8 cellular contexts compared by ENCODE assay signal in the genomic region with DNA sequence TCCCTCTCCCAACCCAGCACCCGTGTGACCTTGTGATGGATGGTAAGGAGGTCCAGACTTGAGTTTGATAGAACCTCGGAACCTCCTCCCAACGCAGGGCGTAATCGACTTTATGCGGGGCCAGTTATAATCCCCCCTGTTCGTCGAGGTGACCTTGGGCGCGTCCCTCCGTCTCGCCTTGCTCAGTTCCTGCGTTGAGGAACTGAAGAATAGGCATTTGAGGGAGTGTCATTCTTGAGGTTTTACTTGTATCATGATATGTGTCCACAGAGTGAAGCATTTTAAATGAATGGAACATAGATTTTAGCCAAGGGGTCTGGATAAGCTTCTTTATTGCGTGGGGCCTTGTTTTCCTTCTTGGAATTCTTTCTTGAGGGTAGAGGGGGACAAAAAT. TPM values are rescaled to one million over a fixed set of nuclear protein-coding genes. Genes with fewer than 3 reads are reported as not detected.
A peak's percentile ranks its signal among the peaks of the same experiment; 100 is the strongest.
DNase-seq lines count a peak whose midpoint lies in the region; ATAC-seq, FAIRE-seq and TF ChIP-seq lines count a peak whose summit lies in the region.

No MANE protein-coding gene starts in this region.

- no peak overlapping the region for H2AFZ ChIP-seq in OCI-LY1 (ENCODE audit: low read length)

- DNase-seq in GM19239 (ENCODE audit: insufficient read length, low spot score) (no peak), endothelial cell (ENCODE audit: low spot score) (no peak), progenitor cell of endocrine pancreas (ENCODE audit: low spot score, unreplicated experiment) (no peak), GF-D8 (lab: John Stamatoyannopoulos, UW) (no peak)

- H3K4me3 Mint-ChIP-seq in endothelial cell (ENCODE audit: unreplicated experiment) = peak overlapping the region; percentile 93
- peak overlapping the region; percentile 98 for H3K4me3 Mint-ChIP-seq in progenitor cell of endocrine pancreas (ENCODE audit: low read depth)

- H3K79me2 ChIP-seq in OCI-LY1 (ENCODE audit: insufficient read depth, low read length) = peaks cover 19% of the 10 kb centered on the region

- ATAC-seq in HG02678 (IDR thresholded peaks at IDR 0.05; ENCODE audit: unreplicated experiment) = no peak
- no peak for ATAC-seq in GM19328 (IDR thresholded peaks at IDR 0.05; ENCODE audit: unreplicated experiment)
- no peak for ATAC-seq in HG03457 (IDR thresholded peaks at IDR 0.05; ENCODE audit: unreplicated experiment)

- peak overlapping the region; percentile 86 for H3K9ac ChIP-seq in OCI-LY1 (ENCODE audit: low read length)

- TF ChIP-seq CTCF in OCI-LY1 (IDR thresholded peaks at IDR 0.05; ENCODE audit: low read length) (no peak), endothelial cell (IDR thresholded peaks at IDR 0.05; ENCODE audit: unreplicated experiment) (no peak), progenitor cell of endocrine pancreas (IDR thresholded peaks at IDR 0.05; ENCODE audit: unreplicated experiment) (no peak)

- H3K27ac ChIP-seq in OCI-LY1 (ENCODE audit: low read depth, low read length, poor library complexity, severe bottlenecking) = peak overlapping the region; percentile 25

- no peaks in the 10 kb centered on the region for H3F3A ChIP-seq in OCI-LY1 (ENCODE audit: insufficient read depth, low read length)

- peak overlapping the region; percentile 84 for H3K4me2 ChIP-seq in OCI-LY1 (ENCODE audit: low read length)

- H3K9me3 Mint-ChIP-seq in endothelial cell (ENCODE audit: unreplicated experiment) (no peaks in the 10 kb centered on the region), progenitor cell of endocrine pancreas (ENCODE audit: low read depth) (no peaks in the 10 kb centered on the region)

- peaks cover 19% of the 10 kb centered on the region for H3K4me1 ChIP-seq in OCI-LY1 (ENCODE audit: insufficient read depth, low read length, severe bottlenecking)

- H3K36me3 ChIP-seq in OCI-LY1 (ENCODE audit: insufficient read depth, low read length) = peaks cover 30% of the 10 kb centered on the region

- H3K4me1 Mint-ChIP-seq in endothelial cell (ENCODE audit: unreplicated experiment) = peaks cover 17% of the 10 kb centered on the region
- peaks cover 11% of the 10 kb centered on the region for H3K4me1 Mint-ChIP-seq in progenitor cell of endocrine pancreas (ENCODE audit: low read depth)

- H3K36me3 Mint-ChIP-seq in endothelial cell (ENCODE audit: low read depth, unreplicated experiment) = no peaks in the 10 kb centered on the region
- peaks cover 5% of the 10 kb centered on the region for H3K36me3 Mint-ChIP-seq in progenitor cell of endocrine pancreas (ENCODE audit: insufficient read depth)

- H3K9me3 ChIP-seq in OCI-LY1 (ENCODE audit: low read length) = no peaks in the 10 kb centered on the region

- H3K27me3 ChIP-seq in OCI-LY1 (ENCODE audit: insufficient read depth, low read length) = no peaks in the 10 kb centered on the region

- H3K27me3 Mint-ChIP-seq in endothelial cell (ENCODE audit: unreplicated experiment) (peaks cover 6% of the 10 kb centered on the region), progenitor cell of endocrine pancreas (no peaks in the 10 kb centered on the region)

- peak overlapping the region; percentile 89 for H3K4me3 ChIP-seq in OCI-LY1 (ENCODE audit: low read depth, low read length, poor library complexity, severe bottlenecking)

- no peaks in the 10 kb centered on the region for H3K9me2 ChIP-seq in OCI-LY1 (ENCODE audit: low read depth, low read length)

- H4K20me1 ChIP-seq in OCI-LY1 (ENCODE audit: insufficient read depth, low read length) = no peaks in the 10 kb centered on the region

- H3K27ac Mint-ChIP-seq in endothelial cell (ENCODE audit: unreplicated experiment) = peak overlapping the region; percentile 79
- peak overlapping the region; percentile 95 for H3K27ac Mint-ChIP-seq in progenitor cell of endocrine pancreas

- FAIRE-seq in GM19239 (lab: Jason Lieb, UNC) = peak; percentile 55

RNA-seq across cellular contexts. Expression of a gene that starts 0.4 kb away (rescaled TPM):
- total RNA-seq in endothelial cell (ENCODE audit: unreplicated experiment) (45.7 TPM), progenitor cell of endocrine pancreas (43.5 and 49.5 TPM in 2 replicates)

RNA-seq across cellular contexts. Expression of a gene that starts 9.4 kb away (rescaled TPM):
- total RNA-seq in endothelial cell (ENCODE audit: unreplicated experiment) = not detected
- 0.41 and 0.62 TPM in 2 replicates for total RNA-seq in progenitor cell of endocrine pancreas

RNA-seq across cellular contexts. Expression of a gene that starts 26.7 kb away (rescaled TPM):
- 70.1 TPM for total RNA-seq in endothelial cell (ENCODE audit: unreplicated experiment)
- 54.7 and 59.5 TPM in 2 replicates for total RNA-seq in progenitor cell of endocrine pancreas

RNA-seq across cellular contexts. Expression of a gene that starts 54.6 kb away (rescaled TPM):
- total RNA-seq in endothelial cell (ENCODE audit: unreplicated experiment) (0.56 TPM), progenitor cell of endocrine pancreas (71.9 and 74.3 TPM in 2 replicates)
